2 cellular contexts compared by ENCODE assay signal in genomic region chr22:39282642-39283311, GRCh38.
A peak's percentile ranks its signal among the peaks of the same experiment; 100 is the strongest.
TF ChIP-seq lines count a peak whose summit lies in the region.

No MANE protein-coding gene starts in this region.

TF ChIP-seq in HEK293, 187 proteins besides CTCF, POLR2A, EP300 and RAD21:
- TF ChIP-seq ZNF175 (tag by site-specific recombination; IDR thresholded peaks at IDR 0.05) (no peak), ZNF670 (tag by site-specific recombination; IDR thresholded peaks at IDR 0.05; ENCODE audit: low read depth) (no peak), ZIC2 (tag by site-specific recombination; IDR thresholded peaks at IDR 0.05) (peak; percentile 34), GLIS1 (tag by site-specific recombination; IDR thresholded peaks at IDR 0.05) (peak; percentile 21; the same call in 1 of the 2 replicates), ZNF2 (tag by site-specific recombination; IDR thresholded peaks at IDR 0.05) (no peak), HOXD13 (CRISPR knock-in tag; IDR thresholded peaks at IDR 0.05; ENCODE audit: borderline replicate concordance) (no peak)

TF ChIP-seq in K562, 482 proteins besides CTCF, POLR2A, EP300 and RAD21:
- no peak for TF ChIP-seq HNRNPK (IDR thresholded peaks at IDR 0.05; ENCODE audit: low read depth, low read length, poor library complexity, severe bottlenecking)
- 0 out of 2 replicates have a peak, but pooled peaks have one; percentile 49 for TF ChIP-seq ZNF263 (CRISPR knock-in tag; IDR thresholded peaks at IDR 0.05; ENCODE audit: borderline replicate concordance)
- 0 out of 4 replicates have a peak, but pooled peaks of 1 of the 2 experiments have one; percentile 17 for TF ChIP-seq KDM1A (IDR thresholded peaks at IDR 0.05)
- peak; percentile 9; the same call in 1 of the 2 replicates for TF ChIP-seq KLF6 (CRISPR knock-in tag; IDR thresholded peaks at IDR 0.05; ENCODE audit: borderline replicate concordance)
- TF ChIP-seq SIX5 (IDR thresholded peaks at IDR 0.05; ENCODE audit: borderline replicate concordance in 1 of 2, insufficient read depth in 1 of 2, low read depth in 1 of 2, low read length in 2 of 2): no peak
- no peak for TF ChIP-seq KLF10 (CRISPR knock-in tag; IDR thresholded peaks at IDR 0.05)
- TF ChIP-seq TBP (optimal IDR thresholded peaks at IDR 0.05; ENCODE audit: low read depth, low read length): peak; percentile 4
- no peak for TF ChIP-seq EGR1 (conservative IDR thresholded peaks at IDR 0.05)
- no peak for TF ChIP-seq RBM22 (IDR thresholded peaks at IDR 0.05; ENCODE audit: low read depth, low read length, poor library complexity, severe bottlenecking)
- TF ChIP-seq GTF2A2 (tag; IDR thresholded peaks at IDR 0.05): 0 out of 2 replicates have a peak, but pooled peaks have one; percentile 31
- peak; percentile 85 for TF ChIP-seq ZKSCAN8 (CRISPR knock-in tag; IDR thresholded peaks at IDR 0.05)
- TF ChIP-seq ELF2 (CRISPR knock-in tag; IDR thresholded peaks at IDR 0.05): 0 out of 2 replicates have a peak, but pooled peaks have one; percentile 51
- peak; percentile 29 for TF ChIP-seq RBM25 (IDR thresholded peaks at IDR 0.05; ENCODE audit: low read depth, low read length, severe bottlenecking)
- TF ChIP-seq KDM5B (IDR thresholded peaks at IDR 0.05; ENCODE audit: insufficient replicate concordance, low read depth, low read length): peak; percentile 6
- no peak for TF ChIP-seq SFPQ (IDR thresholded peaks at IDR 0.05; ENCODE audit: low read depth, low read length)
- TF ChIP-seq ZNF316 (IDR thresholded peaks at IDR 0.05): no peak
- peak; percentile 72 to 83 for TF ChIP-seq FOXK2 (conservative IDR thresholded peaks at IDR 0.05 in 1 of 2, IDR thresholded peaks at IDR 0.05 in 1 of 2; ENCODE audit: low read depth in 2 of 2)
- 0 out of 4 replicates have a peak, but pooled peaks of 1 of the 2 experiments have one; percentile 1 for TF ChIP-seq RCOR1 (IDR thresholded peaks at IDR 0.05; ENCODE audit: borderline replicate concordance in 1 of 2, low read depth in 2 of 2, low read length in 2 of 2)
TF ChIP-seq in K562: peak in this region for 11.
